Comparison of ENCODE assay signal across 8 cellular contexts in the genomic region with DNA sequence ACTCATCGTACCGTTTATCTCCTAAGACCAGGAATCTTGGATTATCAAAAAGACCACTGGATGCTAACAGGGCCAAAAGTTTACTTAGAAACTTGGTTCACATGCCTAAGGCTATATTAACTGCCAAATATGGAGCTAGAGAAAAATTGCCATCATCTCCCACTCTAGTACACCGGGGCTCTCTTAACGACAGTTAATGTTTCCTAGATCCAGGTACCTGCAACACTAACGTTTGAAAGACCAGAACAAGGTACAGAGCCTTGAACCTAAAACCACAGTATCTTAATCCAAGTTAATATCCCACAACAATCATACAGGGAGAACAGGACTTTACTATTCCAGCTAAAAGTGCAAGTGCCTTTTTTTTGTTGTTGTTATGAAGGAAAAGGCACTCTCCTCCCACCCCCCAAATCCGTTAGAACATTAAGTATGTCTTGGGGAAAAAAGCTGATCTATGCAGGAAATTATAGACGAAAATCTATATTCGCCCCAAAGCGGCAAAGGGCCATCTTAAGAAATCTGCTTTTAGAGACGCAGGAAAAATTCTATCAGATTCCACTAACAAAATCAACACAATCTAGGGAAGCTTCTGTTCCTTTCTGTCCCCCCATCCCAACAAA. TPM values are rescaled to one million over a fixed set of nuclear protein-coding genes. Genes with fewer than 3 reads are reported as not detected.
A peak's percentile ranks its signal among the peaks of the same experiment; 100 is the strongest.
DNase-seq lines count a peak whose midpoint lies in the region; ATAC-seq, FAIRE-seq and TF ChIP-seq lines count a peak whose summit lies in the region.

No MANE protein-coding gene starts in this region.

- peaks cover 12 to 17% of the 10 kb centered on the region in 2 donors for H3K36me3 Mint-ChIP-seq in activated T-cell treated with anti-CD3 and anti-CD28 coated beads, Interleukin-2, amount 50 U/mL, for 72 hours (ENCODE audit: insufficient read depth in 2 of 2)

- CTCF ChIA-PET in HepG2 (lab: Yijun Ruan, JAX; ENCODE audit: low intra/inter-chr PET ratio, low total read pairs): no interaction called here

- peak overlapping the region; percentile 87 for H3K27ac Mint-ChIP-seq in activated T-cell treated with anti-CD3 and anti-CD28 coated beads, Interleukin-2, amount 50 U/mL, for 72 hours

- intact Hi-C loops in HepG2 (cut with micrococcal nuclease; ENCODE audit: unreplicated experiment): no loop called here
- intact Hi-C loops in transverse colon (cut with DNase I; ENCODE audit: low total_unique reads): no loop called here

- no peaks in the 10 kb centered on the region for H3K9me3 ChIP-seq in HepG2 (ENCODE audit: low read length)
- no peaks in the 10 kb centered on the region for H3K9me3 ChIP-seq in transverse colon

- TF ChIP-seq CTCF in HepG2 (CRISPR knock-in tag; IDR thresholded peaks at IDR 0.05) (no peak), transverse colon (IDR thresholded peaks at IDR 0.05) (no peak), D721Med (IDR thresholded peaks at IDR 0.05; ENCODE audit: insufficient read depth, missing control alignments) (no peak)

- peaks cover 56% of the 10 kb centered on the region for H3K4me1 Mint-ChIP-seq in activated T-cell treated with anti-CD3 and anti-CD28 coated beads, Interleukin-2, amount 50 U/mL, for 72 hours (ENCODE audit: low read depth)

- ATAC-seq in activated T-cell treated with anti-CD3 and anti-CD28 coated beads, Interleukin-2, amount 50 U/mL, for 72 hours (replicated peaks in 1 of 2): no peak
- no peak for ATAC-seq in HepG2

- peak overlapping the region; percentile 87 to 100 (median 99) for H3K4me3 ChIP-seq in HepG2 (replicated peaks in 1 of 3; ENCODE audit: insufficient read depth in 1 of 3, low read depth in 2 of 3, low read length in 3 of 3)
- H3K4me3 ChIP-seq in transverse colon: peak overlapping the region; percentile 76 to 98 (median 80)

- peak overlapping the region; percentile 93 for H3K9ac ChIP-seq in HepG2 (ENCODE audit: insufficient read depth, low read depth, low read length)

- BruUV-seq in HepG2 (replicated peaks; lab: Mats Ljungman, UMichigan): TSS peak; percentile 47

- DNase-seq in activated T-cell treated with anti-CD3 and anti-CD28 coated beads, Interleukin-2, amount 50 U/mL, for 72 hours: no peak
- no peak for DNase-seq in activated T-cell treated with anti-CD3 and anti-CD28 coated beads for 4 hours
- DNase-seq in HepG2 (ENCODE audit: low spot score): no peak
- no peak for DNase-seq in transverse colon
- DNase-seq in stimulated activated CD8-positive, alpha-beta memory T cell treated with anti-CD3 and anti-CD28 coated beads, Interleukin-4, amount 100 ng/mL, for 48 hours: no peak
- DNase-seq in cerebellar nuclear complex (lab: John Stamatoyannopoulos, UW): no peak
- no peak for DNase-seq in D721Med (ENCODE audit: insufficient read length, low spot score)

- peak overlapping the region; percentile 92 for H3K4me2 ChIP-seq in HepG2 (ENCODE audit: low read depth, low read length)

- H2AFZ ChIP-seq in HepG2 (ENCODE audit: low read length): no peak overlapping the region

- H3K27ac ChIP-seq in angular gyrus (ENCODE audit: low read depth, low read length): peak overlapping the region; percentile 67
- peak overlapping the region; percentile 87 for H3K27ac ChIP-seq in HepG2 (ENCODE audit: extremely low read length, insufficient read depth, low read length)
- peak overlapping the region; percentile 92 to 100 (median 96) for H3K27ac ChIP-seq in transverse colon

- TF ChIP-seq POLR2A in HepG2 (IDR thresholded peaks at IDR 0.05; ENCODE audit: insufficient read depth in 1 of 2, low read depth in 2 of 2, low read length in 2 of 2) (no peak), transverse colon (IDR thresholded peaks at IDR 0.05) (no peak)

- 2% methylated on average over 10 of the region's 10 CpGs for WGBS in HepG2 (ENCODE audit: low lambda C conversion rate)
- WGBS in transverse colon (ENCODE audit: low coverage in 1 of 2), 2 donors: 6 to 8% methylated on average over 8 to 10 of the region's 10 CpGs

- no peaks in the 10 kb centered on the region; a peak in 1 of 5 replicates for H3K27me3 ChIP-seq in HepG2 (ENCODE audit: control insufficient read depth in 1 of 2, insufficient read depth in 2 of 2, low read length in 2 of 2)
- H3K27me3 ChIP-seq in transverse colon: no peaks in the 10 kb centered on the region

- TF ChIP-seq RAD21 in HepG2 (CRISPR knock-in tag; IDR thresholded peaks at IDR 0.05): no peak

- peaks cover 67% of the 10 kb centered on the region for H3K79me2 ChIP-seq in HepG2 (ENCODE audit: insufficient read depth, low read length)

- TF ChIP-seq EP300 in HepG2 (IDR thresholded peaks at IDR 0.05; ENCODE audit: low read depth in 2 of 2, low read length in 2 of 2) (no peak), HepG2 (CRISPR knock-in tag; IDR thresholded peaks at IDR 0.05; ENCODE audit: borderline replicate concordance) (no peak), transverse colon (IDR thresholded peaks at IDR 0.05; ENCODE audit: low read depth) (no peak)

- POLR2A ChIA-PET in HepG2 (lab: Yijun Ruan, JAX): interaction anchor here (3.4 kb wide), 1 partner anchor 53 kb away, joined by 43 read pairs; a partner anchor contains a TSS

- H3K9me3 Mint-ChIP-seq in activated T-cell treated with anti-CD3 and anti-CD28 coated beads, Interleukin-2, amount 50 U/mL, for 72 hours: no peaks in the 10 kb centered on the region

- peaks cover 48% of the 10 kb centered on the region for H4K20me1 ChIP-seq in HepG2 (ENCODE audit: insufficient read depth, low read length)

- H3K4me3 Mint-ChIP-seq in activated T-cell treated with anti-CD3 and anti-CD28 coated beads, Interleukin-2, amount 50 U/mL, for 72 hours: peak overlapping the region; percentile 82 to 99

- no peak for FAIRE-seq in HepG2 (lab: Jason Lieb, UNC)
- FAIRE-seq in D721Med (lab: Jason Lieb, UNC): no peak

- H3K36me3 ChIP-seq in HepG2 (replicated peaks in 1 of 2; ENCODE audit: control insufficient read depth in 1 of 2, insufficient read depth in 2 of 2, low read length in 2 of 2) (no peaks in the 10 kb centered on the region; a peak in 1 of 5 replicates), transverse colon (no peaks in the 10 kb centered on the region)

- H3K4me1 ChIP-seq in HepG2 (ENCODE audit: insufficient read depth, low read length) (peaks cover 55% of the 10 kb centered on the region), transverse colon (peaks cover 17 to 65% (median 28%) of the 10 kb centered on the region in 4 donors)

- in situ Hi-C loops in HepG2 (cut with HindIII; ENCODE audit: extremely low pct_ligation_motif_present, low pct_unique_long_range_greater_than_20kb): loop anchor here (5.0 kb wide), 1 partner anchor 50 kb away; a partner anchor contains a TSS
- in situ Hi-C loops in transverse colon (cut with MboI; ENCODE audit: low pct_ligation_motif_present in 1 of 4, low pct_unique_long_range_greater_than_20kb in 1 of 4, low sequenced_read_pairs in 3 of 4): loop anchor here in 1 of 4 donors (10.0 kb wide), 1 partner anchor 53 kb away; a partner anchor contains a TSS

- no peaks in the 10 kb centered on the region for H3K27me3 Mint-ChIP-seq in activated T-cell treated with anti-CD3 and anti-CD28 coated beads, Interleukin-2, amount 50 U/mL, for 72 hours (ENCODE audit: low read depth)

RNA-seq across cellular contexts. Expression of a gene that starts 1.3 kb away (rescaled TPM):
- total RNA-seq in activated T-cell treated with anti-CD3 and anti-CD28 coated beads, Interleukin-2, amount 50 U/mL, for 72 hours: 100 to 1,000 TPM; 204 to 212 TPM
- total RNA-seq in HepG2 (2016; rRNA removed; fragmentation: Illumina TruSeq; extraction: Trizol) (179 and 316 TPM in 2 replicates), transverse colon (100 to 1,000 TPM in 2 of 4 donors, 10 to 100 TPM in 2; 50.7 to 110 (median 88.0) TPM)
- 11.2 and 19.7 TPM in 2 replicates for total RNA-seq in HepG2 (2016; cell fraction: cytosol; rRNA removed; fragmentation: Illumina TruSeq; extraction: Trizol; ENCODE audit: low read depth)
- 189 and 305 TPM in 2 replicates for total RNA-seq in HepG2 (2016; cell fraction: insoluble cytoplasmic fraction; rRNA removed; fragmentation: Illumina TruSeq; extraction: Trizol)
- 43.1 and 44.4 TPM in 2 replicates for total RNA-seq in HepG2 (2016; cell fraction: membrane; rRNA removed; fragmentation: Illumina TruSeq; extraction: Trizol)
- total RNA-seq in HepG2 (2016; cell fraction: nucleus; rRNA removed; fragmentation: Illumina TruSeq; extraction: Trizol): 111 and 112 TPM in 2 replicates
- polyA plus RNA-seq in HepG2 (2011; rRNA removed): 45.9 and 51.7 TPM in 2 replicates
- polyA plus RNA-seq in HepG2 (2011; cell fraction: cytosol; rRNA removed): 27.1 and 46.8 TPM in 2 replicates
- 15.9 and 17.2 TPM in 2 replicates for polyA plus RNA-seq in HepG2 (2011; cell fraction: nucleus; rRNA removed)
- 70.5 and 76.8 TPM in 2 replicates for polyA plus RNA-seq in HepG2 (2012)
- polyA plus RNA-seq in HepG2 (2016; cell fraction: cytosol; fragmentation: Illumina TruSeq; extraction: Trizol; ENCODE audit: low read depth): 5.2 and 5.9 TPM in 2 replicates
- polyA plus RNA-seq in HepG2 (2016; cell fraction: insoluble cytoplasmic fraction; fragmentation: Illumina TruSeq; extraction: Trizol; ENCODE audit: low read depth): 205 and 220 TPM in 2 replicates
- polyA plus RNA-seq in HepG2 (2016; cell fraction: membrane; fragmentation: Illumina TruSeq; extraction: Trizol; ENCODE audit: low read depth): 17.8 and 19.9 TPM in 2 replicates
- polyA plus RNA-seq in HepG2 (2016; cell fraction: nucleus; fragmentation: Illumina TruSeq; extraction: Trizol; ENCODE audit: insufficient read depth, low read depth): 75.9 and 78.7 TPM in 2 replicates
- 31.2 and 31.4 TPM in 2 replicates for polyA minus RNA-seq in HepG2 (2011; rRNA and poly(A)+ RNA removed; ENCODE audit: low replicate concordance)
- 69.6 and 72.0 TPM in 2 replicates for polyA minus RNA-seq in HepG2 (2011; cell fraction: cytosol; rRNA and poly(A)+ RNA removed)
- polyA minus RNA-seq in HepG2 (2011; cell fraction: nucleus; rRNA and poly(A)+ RNA removed): 61.0 and 82.1 TPM in 2 replicates

RNA-seq across cellular contexts. Expression of a gene that starts 41.6 kb away (rescaled TPM):
- 1 to 10 TPM; 1.3 to 2.2 TPM for total RNA-seq in activated T-cell treated with anti-CD3 and anti-CD28 coated beads, Interleukin-2, amount 50 U/mL, for 72 hours
- total RNA-seq in HepG2 (2016; rRNA removed; fragmentation: Illumina TruSeq; extraction: Trizol): not detected in 2 replicates
- total RNA-seq in HepG2 (2016; cell fraction: cytosol; rRNA removed; fragmentation: Illumina TruSeq; extraction: Trizol; ENCODE audit: low read depth): not detected in 2 replicates
- not detected in 2 replicates for total RNA-seq in HepG2 (2016; cell fraction: insoluble cytoplasmic fraction; rRNA removed; fragmentation: Illumina TruSeq; extraction: Trizol)
- total RNA-seq in HepG2 (2016; cell fraction: membrane; rRNA removed; fragmentation: Illumina TruSeq; extraction: Trizol): not detected in 2 replicates
- not detected in 2 replicates for total RNA-seq in HepG2 (2016; cell fraction: nucleus; rRNA removed; fragmentation: Illumina TruSeq; extraction: Trizol)
- not detected in 2 replicates for polyA plus RNA-seq in HepG2 (2011; rRNA removed)
- not detected in 2 replicates for polyA plus RNA-seq in HepG2 (2011; cell fraction: cytosol; rRNA removed)
- polyA plus RNA-seq in HepG2 (2011; cell fraction: nucleus; rRNA removed): not detected in 2 replicates
- polyA plus RNA-seq in HepG2 (2012): not detected in 2 replicates
- polyA plus RNA-seq in HepG2 (2016; cell fraction: cytosol; fragmentation: Illumina TruSeq; extraction: Trizol; ENCODE audit: low read depth): not detected in 2 replicates
- polyA plus RNA-seq in HepG2 (2016; cell fraction: insoluble cytoplasmic fraction; fragmentation: Illumina TruSeq; extraction: Trizol; ENCODE audit: low read depth): not detected in 2 replicates
- not detected in 2 replicates for polyA plus RNA-seq in HepG2 (2016; cell fraction: membrane; fragmentation: Illumina TruSeq; extraction: Trizol; ENCODE audit: low read depth)
- not detected in 2 replicates for polyA plus RNA-seq in HepG2 (2016; cell fraction: nucleus; fragmentation: Illumina TruSeq; extraction: Trizol; ENCODE audit: insufficient read depth, low read depth)
- polyA minus RNA-seq in HepG2 (2011; rRNA and poly(A)+ RNA removed; ENCODE audit: low replicate concordance): not detected in 2 replicates
- polyA minus RNA-seq in HepG2 (2011; cell fraction: cytosol; rRNA and poly(A)+ RNA removed): not detected in 2 replicates
- not detected in 2 replicates for polyA minus RNA-seq in HepG2 (2011; cell fraction: nucleus; rRNA and poly(A)+ RNA removed)
- total RNA-seq in transverse colon: 1 to 10 TPM in 2 of 4 donors, under 1 TPM in 1, not detected in 1; 0.79 to 7.6 (median 1.2) TPM

RNA-seq across cellular contexts. Expression of a gene that starts 52.5 kb away (rescaled TPM):
- total RNA-seq in activated T-cell treated with anti-CD3 and anti-CD28 coated beads, Interleukin-2, amount 50 U/mL, for 72 hours: 10 to 100 TPM; 42.0 to 51.7 TPM
- total RNA-seq in HepG2 (2016; rRNA removed; fragmentation: Illumina TruSeq; extraction: Trizol): 87.7 and 111 TPM in 2 replicates
- total RNA-seq in HepG2 (2016; cell fraction: cytosol; rRNA removed; fragmentation: Illumina TruSeq; extraction: Trizol; ENCODE audit: low read depth): 8.7 and 10.1 TPM in 2 replicates
- 86.1 and 107 TPM in 2 replicates for total RNA-seq in HepG2 (2016; cell fraction: insoluble cytoplasmic fraction; rRNA removed; fragmentation: Illumina TruSeq; extraction: Trizol)
- 34.3 and 42.9 TPM in 2 replicates for total RNA-seq in HepG2 (2016; cell fraction: membrane; rRNA removed; fragmentation: Illumina TruSeq; extraction: Trizol)
- 67.4 and 83.9 TPM in 2 replicates for total RNA-seq in HepG2 (2016; cell fraction: nucleus; rRNA removed; fragmentation: Illumina TruSeq; extraction: Trizol)
- 40.8 and 52.2 TPM in 2 replicates for polyA plus RNA-seq in HepG2 (2011; rRNA removed)
- 21.5 and 31.4 TPM in 2 replicates for polyA plus RNA-seq in HepG2 (2011; cell fraction: cytosol; rRNA removed)
- 16.6 and 18.0 TPM in 2 replicates for polyA plus RNA-seq in HepG2 (2011; cell fraction: nucleus; rRNA removed)
- 42.8 and 53.1 TPM in 2 replicates for polyA plus RNA-seq in HepG2 (2012)
- polyA plus RNA-seq in HepG2 (2016; cell fraction: cytosol; fragmentation: Illumina TruSeq; extraction: Trizol; ENCODE audit: low read depth): 3.9 and 4.3 TPM in 2 replicates
- polyA plus RNA-seq in HepG2 (2016; cell fraction: insoluble cytoplasmic fraction; fragmentation: Illumina TruSeq; extraction: Trizol; ENCODE audit: low read depth): 72.4 and 76.4 TPM in 2 replicates
- 16.6 and 19.6 TPM in 2 replicates for polyA plus RNA-seq in HepG2 (2016; cell fraction: membrane; fragmentation: Illumina TruSeq; extraction: Trizol; ENCODE audit: low read depth)
- 78.1 and 78.9 TPM in 2 replicates for polyA plus RNA-seq in HepG2 (2016; cell fraction: nucleus; fragmentation: Illumina TruSeq; extraction: Trizol; ENCODE audit: insufficient read depth, low read depth)
- 14.8 and 29.1 TPM in 2 replicates for polyA minus RNA-seq in HepG2 (2011; rRNA and poly(A)+ RNA removed; ENCODE audit: low replicate concordance)
- 40.9 and 44.0 TPM in 2 replicates for polyA minus RNA-seq in HepG2 (2011; cell fraction: cytosol; rRNA and poly(A)+ RNA removed)
- 50.7 and 56.3 TPM in 2 replicates for polyA minus RNA-seq in HepG2 (2011; cell fraction: nucleus; rRNA and poly(A)+ RNA removed)
- 100 to 1,000 TPM in 1 of 4 donors, 10 to 100 TPM in 3; 24.3 to 110 (median 61.0) TPM for total RNA-seq in transverse colon
